ENCODE assay signal across 19 cellular contexts in genomic region chr5:73172893-73173292, GRCh38. TPM values are rescaled to one million over a fixed set of nuclear protein-coding genes. Genes with fewer than 3 reads are reported as not detected.
DNase-seq lines count a peak whose midpoint lies in the region; ATAC-seq and TF ChIP-seq lines count a peak whose summit lies in the region.
"Had no signal": no experiment of that assay in that cellular context is flagged by ENCODE, and none has a peak within 500 bp of the region (broad histone marks: within the 10 kb centered on the region; RNA-seq: fewer than 3 reads in every experiment).

TMEM174 (plus strand) TSS chr5:73173193; CDS start chr5:73173244, 51 bp downstream.

- H3K79me2 ChIP-seq in OCI-LY3 (ENCODE audit: low read length) (no peaks in the 10 kb centered on the region), trophoblast cell (ENCODE audit: control insufficient read depth, insufficient read depth, low read length, poor library complexity) (no peaks in the 10 kb centered on the region), mammary epithelial cell (ENCODE audit: insufficient read depth, low read length) (no peaks in the 10 kb centered on the region)

- H3K9me3 ChIP-seq in BLaER1 (peaks cover 11% of the 10 kb centered on the region), OCI-LY3 (ENCODE audit: insufficient read depth, low read length) (no peaks in the 10 kb centered on the region), trophoblast cell (ENCODE audit: insufficient read depth, low read depth, low read length) (no peaks in the 10 kb centered on the region), right lobe of liver (no peaks in the 10 kb centered on the region), mammary epithelial cell (replicated peaks; ENCODE audit: insufficient read depth, low read length) (no peaks in the 10 kb centered on the region), suprapubic skin (no peaks in the 10 kb centered on the region)
- H3K9me3 ChIP-seq in naive thymus-derived CD4-positive, alpha-beta T cell (ENCODE audit: control insufficient read depth in 2 of 3, low read length in 3 of 3), result no peaks in the 10 kb centered on the region
- H3K9me3 ChIP-seq: HAP-1 had no signal

- no peak within 1 kb of the TSS for H3K4me3 ChIP-seq in BLaER1
- no peak within 1 kb of the TSS for H3K4me3 ChIP-seq in OCI-LY3 (ENCODE audit: low read length)
- H3K4me3 ChIP-seq in trophoblast cell (ENCODE audit: low read depth, low read length), result peak within 1 kb of the TSS; percentile 16
- no peak within 1 kb of the TSS for H3K4me3 ChIP-seq in right lobe of liver
- H3K4me3 ChIP-seq in mammary epithelial cell (replicated peaks in 1 of 3; ENCODE audit: insufficient read depth in 1 of 3, low read depth in 2 of 3, low read length in 3 of 3), result no peak within 1 kb of the TSS
- H3K4me3 ChIP-seq in naive thymus-derived CD4-positive, alpha-beta T cell (ENCODE audit: low read length), result no peak within 1 kb of the TSS
- no peak within 1 kb of the TSS for H3K4me3 ChIP-seq in suprapubic skin
- H3K4me3 ChIP-seq: HAP-1 had no signal

- H4K12ac ChIP-seq in trophoblast cell (ENCODE audit: low read depth, low read length), result no peak within 1 kb of the TSS

- in situ Hi-C loops in mammary epithelial cell (cut with MboI; ENCODE audit: low sequenced_read_pairs in 2 of 2), result no loop called here

- H4K20me1 ChIP-seq in BLaER1 (no peaks in the 10 kb centered on the region), OCI-LY3 (ENCODE audit: insufficient read depth, low read length) (peaks cover 39% of the 10 kb centered on the region), mammary epithelial cell (ENCODE audit: insufficient read depth, low read length) (no peaks in the 10 kb centered on the region)

- no peak within 1 kb of the TSS for H3K23ac ChIP-seq in trophoblast cell (ENCODE audit: low read length)

- POLR2A ChIA-PET in naive thymus-derived CD4-positive, alpha-beta T cell (lab: Charles Lee), result no interaction called here

- H3K18ac ChIP-seq in trophoblast cell (ENCODE audit: low read length), result no peak within 1 kb of the TSS

- no peak within 1 kb of the TSS for H2BK12ac ChIP-seq in trophoblast cell (ENCODE audit: low read length)

- H2AFZ ChIP-seq in OCI-LY3 (ENCODE audit: low read depth, low read length) (no peak within 1 kb of the TSS), trophoblast cell (ENCODE audit: insufficient read depth, low read length, poor library complexity) (no peak within 1 kb of the TSS), mammary epithelial cell (ENCODE audit: low read depth, low read length) (no peak within 1 kb of the TSS)

- TF ChIP-seq CTCF in OCI-LY3 (IDR thresholded peaks at IDR 0.05; ENCODE audit: low read depth, low read length) (no peak), right lobe of liver (IDR thresholded peaks at IDR 0.05) (no peak), mammary epithelial cell (conservative IDR thresholded peaks at IDR 0.05 in 1 of 2, IDR thresholded peaks at IDR 0.05 in 1 of 2; ENCODE audit: extremely low read depth in 1 of 2, insufficient read depth in 1 of 2, low read depth in 1 of 2, low read length in 2 of 2) (no peak), suprapubic skin (IDR thresholded peaks at IDR 0.05) (no peak)

- no peak within 1 kb of the TSS for H2AK5ac ChIP-seq in trophoblast cell (ENCODE audit: low read length)

- TF ChIP-seq EP300 in suprapubic skin (IDR thresholded peaks at IDR 0.05), result no peak

- no peak within 1 kb of the TSS for H2BK5ac ChIP-seq in trophoblast cell (ENCODE audit: low read depth, low read length, poor library complexity)

- no peak within 1 kb of the TSS for H3K4ac ChIP-seq in trophoblast cell (ENCODE audit: low read depth, low read length)

- dilution Hi-C loops in mammary epithelial cell (cut with HindIII; ENCODE audit: low sequenced_read_pairs), result loop anchor here (10.0 kb wide), 2 partner anchors 58 to 82 kb away; no protein-coding TSS in a partner anchor

- no peak within 1 kb of the TSS for H3K14ac ChIP-seq in trophoblast cell (ENCODE audit: low read length)

- BruUV-seq in mammary epithelial cell (replicated peaks; lab: Mats Ljungman, UMichigan), result no TSS peak

- no peak within 1 kb of the TSS for H4K91ac ChIP-seq in trophoblast cell (ENCODE audit: low read depth, low read length)

- no peak within 1 kb of the TSS for H3K27ac Mint-ChIP-seq in naive thymus-derived CD4-positive, alpha-beta T cell
- H3K27ac Mint-ChIP-seq: CD4-positive, alpha-beta T cell; HFFc6 had no signal

- TF ChIP-seq POLR2A in right lobe of liver (IDR thresholded peaks at IDR 0.05) (no peak), suprapubic skin (IDR thresholded peaks at IDR 0.05) (no peak)

- no peak for ATAC-seq in right lobe of liver
- no peak for ATAC-seq in naive thymus-derived CD4-positive, alpha-beta T cell

- peak within 1 kb of the TSS; percentile 32; the same call in 1 of the 2 replicates for H3K4me2 ChIP-seq in BLaER1
- H3K4me2 ChIP-seq in OCI-LY3 (ENCODE audit: low read length), result peak within 1 kb of the TSS; percentile 86
- H3K4me2 ChIP-seq in trophoblast cell (ENCODE audit: low read length), result no peak within 1 kb of the TSS
- H3K4me2 ChIP-seq in mammary epithelial cell (ENCODE audit: insufficient read depth, low read depth, low read length), result no peak within 1 kb of the TSS

- DNase-seq in left kidney (ENCODE audit: low read depth, low spot score), result peak; percentile 35
- no peak for DNase-seq in trophoblast cell
- no peak for DNase-seq in right lobe of liver
- no peak for DNase-seq in mammary epithelial cell
- no peak for DNase-seq in naive thymus-derived CD4-positive, alpha-beta T cell
- DNase-seq in suprapubic skin (ENCODE audit: low spot score in 2 of 2), result no peak
- DNase-seq: C1 segment of cervical spinal cord; Calu3; CD4-positive, alpha-beta T cell; DMS 273 treated with DMSO at 0.1 percent for 48 hours; GOT3; HFFc6 had no signal

- no peak within 1 kb of the TSS for H2BK120ac ChIP-seq in trophoblast cell (ENCODE audit: insufficient read depth, low read length, poor library complexity)

- peaks cover 6% of the 10 kb centered on the region; the same call in 1 of the 2 replicates for H3K27me3 ChIP-seq in BLaER1
- H3K27me3 ChIP-seq in OCI-LY3 (ENCODE audit: low read depth, low read length), result peaks cover 92% of the 10 kb centered on the region
- H3K27me3 ChIP-seq in trophoblast cell (ENCODE audit: insufficient read depth, low read length), result no peaks in the 10 kb centered on the region
- no peaks in the 10 kb centered on the region for H3K27me3 ChIP-seq in right lobe of liver
- H3K27me3 ChIP-seq in mammary epithelial cell (ENCODE audit: insufficient read depth, low read length), result peaks cover 2% of the 10 kb centered on the region
- H3K27me3 ChIP-seq in naive thymus-derived CD4-positive, alpha-beta T cell (ENCODE audit: control insufficient read depth in 2 of 2, insufficient read depth in 2 of 2, low read length in 2 of 2), result peaks cover 0 to 6% of the 10 kb centered on the region in 2 donors
- peaks cover 9% of the 10 kb centered on the region for H3K27me3 ChIP-seq in suprapubic skin

- no peaks in the 10 kb centered on the region for H3K79me1 ChIP-seq in trophoblast cell (ENCODE audit: low read length)

- H3K27me3 Mint-ChIP-seq in naive thymus-derived CD4-positive, alpha-beta T cell, result peaks cover 76 to 84% (median 79%) of the 10 kb centered on the region in 5 donors

- H3K4me3 Mint-ChIP-seq in naive thymus-derived CD4-positive, alpha-beta T cell, result no peak within 1 kb of the TSS
- H3K4me3 Mint-ChIP-seq: CD4-positive, alpha-beta T cell; HFFc6 had no signal

- H3K27ac ChIP-seq in BLaER1 (no peak within 1 kb of the TSS), OCI-LY3 (ENCODE audit: low read length) (no peak within 1 kb of the TSS), trophoblast cell (ENCODE audit: low read depth, low read length) (no peak within 1 kb of the TSS), right lobe of liver (no peak within 1 kb of the TSS), mammary epithelial cell (ENCODE audit: insufficient read depth, low read depth, low read length) (no peak within 1 kb of the TSS), suprapubic skin (no peak within 1 kb of the TSS)
- no peak within 1 kb of the TSS for H3K27ac ChIP-seq in naive thymus-derived CD4-positive, alpha-beta T cell (ENCODE audit: low read depth, low read length)
- H3K27ac ChIP-seq: 22Rv1, HL-60 had no signal

- peaks cover 0 to 14% (median 3%) of the 10 kb centered on the region in 11 donors for H3K9me3 Mint-ChIP-seq in naive thymus-derived CD4-positive, alpha-beta T cell
- H3K9me3 Mint-ChIP-seq: CD4-positive, alpha-beta T cell; HFFc6 had no signal

- peaks cover 0 to 4% (median 0%) of the 10 kb centered on the region in 7 donors for H3K4me1 Mint-ChIP-seq in naive thymus-derived CD4-positive, alpha-beta T cell

- no CpG with 5 or more reads among the region's 2 CpGs for WGBS in trophoblast cell (ENCODE audit: extremely low coverage, insufficient coverage, insufficient read length)
- 79% methylated on average over 2 of the region's 2 CpGs for WGBS in right lobe of liver (ENCODE audit: insufficient coverage, low coverage, low lambda C conversion rate, missing lambda C conversion rate)
- 100% methylated on average over 2 of the region's 2 CpGs for WGBS in mammary epithelial cell (ENCODE audit: low coverage, missing lambda C conversion rate)
- WGBS in suprapubic skin, result 95% methylated on average over 2 of the region's 2 CpGs

- H3K9ac ChIP-seq in BLaER1, result no peak within 1 kb of the TSS
- no peak within 1 kb of the TSS for H3K9ac ChIP-seq in OCI-LY3 (ENCODE audit: low read length)
- no peak within 1 kb of the TSS for H3K9ac ChIP-seq in trophoblast cell (ENCODE audit: low read length)
- H3K9ac ChIP-seq in mammary epithelial cell (ENCODE audit: insufficient read depth, low read length), result no peak within 1 kb of the TSS

- H3K36me3 Mint-ChIP-seq in naive thymus-derived CD4-positive, alpha-beta T cell, result no peaks in the 10 kb centered on the region

- no peak within 1 kb of the TSS for H4K8ac ChIP-seq in trophoblast cell (ENCODE audit: low read depth, low read length)

- H3K4me1 ChIP-seq in BLaER1 (peaks cover 8% of the 10 kb centered on the region; the same call in 1 of the 2 replicates), OCI-LY3 (ENCODE audit: low read length) (peaks cover 13% of the 10 kb centered on the region), trophoblast cell (ENCODE audit: control insufficient read depth in 1 of 2, insufficient read depth in 2 of 2, low read length in 2 of 2) (no peaks in the 10 kb centered on the region), right lobe of liver (no peaks in the 10 kb centered on the region), mammary epithelial cell (ENCODE audit: insufficient read depth, low read length) (peaks cover 4% of the 10 kb centered on the region), suprapubic skin (no peaks in the 10 kb centered on the region)
- no peaks in the 10 kb centered on the region for H3K4me1 ChIP-seq in naive thymus-derived CD4-positive, alpha-beta T cell (ENCODE audit: control insufficient read depth in 2 of 2, insufficient read depth in 2 of 2, low read length in 2 of 2)

- H3K36me3 ChIP-seq in BLaER1 (no peaks in the 10 kb centered on the region), OCI-LY3 (replicated peaks; ENCODE audit: low read depth, low read length) (no peaks in the 10 kb centered on the region), trophoblast cell (ENCODE audit: control insufficient read depth in 1 of 2, insufficient read depth in 2 of 2, low read length in 2 of 2) (no peaks in the 10 kb centered on the region), right lobe of liver (no peaks in the 10 kb centered on the region), mammary epithelial cell (ENCODE audit: insufficient read depth, low read length) (no peaks in the 10 kb centered on the region), suprapubic skin (no peaks in the 10 kb centered on the region)
- no peaks in the 10 kb centered on the region for H3K36me3 ChIP-seq in naive thymus-derived CD4-positive, alpha-beta T cell (ENCODE audit: control insufficient read depth in 2 of 3, insufficient read depth in 3 of 3, low read length in 3 of 3)
- H3K36me3 ChIP-seq: HAP-1 had no signal

- CTCF ChIA-PET in mammary epithelial cell (lab: Charles Lee; ENCODE audit: low non-redundant PET), result no interaction called here
- CTCF ChIA-PET in naive thymus-derived CD4-positive, alpha-beta T cell (lab: Charles Lee), result no interaction called here

- intact Hi-C loops in right lobe of liver (cut with DNase I) (no loop called here), mammary epithelial cell (cut with micrococcal nuclease) (no loop called here)
- intact Hi-C loops in naive thymus-derived CD4-positive, alpha-beta T cell (cut with micrococcal nuclease), result no loop called here

RNA-seq across cellular contexts. Expression of gene TMEM174, which starts in this region (rescaled TPM):
- not detected in 2 replicates for polyA plus RNA-seq in trophoblast cell (2013)
- not detected for total RNA-seq in right lobe of liver
- not detected for total RNA-seq in mammary epithelial cell
- polyA plus RNA-seq in mammary epithelial cell, result not detected
- not detected for polyA minus RNA-seq in mammary epithelial cell
- total RNA-seq in naive thymus-derived CD4-positive, alpha-beta T cell, result not detected
- polyA plus RNA-seq in naive thymus-derived CD4-positive, alpha-beta T cell, result not detected
- total RNA-seq in suprapubic skin, result not detected
- total RNA-seq: A673; Calu3; CD4-positive, alpha-beta T cell; G401; HFFc6 had no signal

Comparison
In these comparisons a context has a peak if more than half of its experiments do, and no peak if none do; other contexts are left out.
1. H3K4me2 ChIP-seq: peak in BLaER1 (single experiment) and OCI-LY3 (single experiment); none in trophoblast cell (single experiment) and mammary epithelial cell (single experiment).